Comparison of ENCODE assay signal across 1 cellular context in genomic region chr5:177004961-177005360, GRCh38.
TF ChIP-seq lines count a peak whose summit lies in the region.

No MANE protein-coding gene starts in this region.

TF ChIP-seq in IMR-90, 13 proteins besides CTCF, POLR2A, EP300 and RAD21 (continued from another document):
- TF ChIP-seq USF2 (IDR thresholded peaks at IDR 0.05; ENCODE audit: low read depth, low read length) (no peak), FOS (IDR thresholded peaks at IDR 0.05; ENCODE audit: low read depth, low read length) (no peak), CEBPB (IDR thresholded peaks at IDR 0.05; ENCODE audit: low read depth, low read length) (no peak), RFX5 (IDR thresholded peaks at IDR 0.05; ENCODE audit: low read depth, low read length) (no peak)
